ENCODE assay signal across 1 cellular context in genomic region chr16:68636064-68636551, GRCh38.
A peak's percentile ranks its signal among the peaks of the same experiment; 100 is the strongest.
TF ChIP-seq lines count a peak whose summit lies in the region.

No MANE protein-coding gene starts in this region.

TF ChIP-seq in HepG2, 621 proteins besides CTCF, POLR2A, EP300 and RAD21:
- TF ChIP-seq ZNF18 (CRISPR knock-in tag; IDR thresholded peaks at IDR 0.05; ENCODE audit: insufficient replicate concordance) (no peak), RFX5 (IDR thresholded peaks at IDR 0.05; ENCODE audit: low read depth, low read length) (peak; percentile 71; the same call in 1 of the 2 replicates)
TF ChIP-seq in HepG2: peak in this region for 1.
